In the genomic region with DNA sequence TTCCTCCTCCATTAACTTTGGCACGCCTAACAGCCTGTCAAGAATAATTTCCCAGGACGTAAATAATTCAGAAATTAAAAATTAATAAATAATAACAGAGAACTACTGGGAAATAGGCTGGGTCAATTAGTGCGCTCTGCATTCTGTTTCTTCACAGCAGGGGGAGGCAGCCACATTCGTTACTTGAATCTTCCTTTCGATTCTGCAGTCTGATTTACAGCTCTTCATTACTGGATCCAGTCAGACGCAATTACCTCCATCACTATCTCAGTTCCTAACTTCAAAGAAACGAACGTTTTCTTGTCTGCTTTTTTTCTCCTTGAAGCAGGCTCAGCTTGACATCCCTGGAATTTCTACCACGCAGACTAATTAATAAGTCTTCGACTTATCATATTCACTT, we compare ENCODE assay signal across 11 cellular contexts. TPM values are rescaled to one million over a fixed set of nuclear protein-coding genes. Genes with fewer than 3 reads are reported as not detected.
DNase-seq lines count a peak whose midpoint lies in the region; ATAC-seq, FAIRE-seq and TF ChIP-seq lines count a peak whose summit lies in the region.
"Had no signal": no experiment of that assay in that cellular context is flagged by ENCODE, and none has a peak within 500 bp of the region (broad histone marks: within the 10 kb centered on the region; RNA-seq: fewer than 3 reads in every experiment).

No MANE protein-coding gene starts in this region.

- no peaks in the 10 kb centered on the region for H3K9me1 ChIP-seq in keratinocyte (ENCODE audit: control insufficient read depth, extremely low read depth, insufficient read depth, low read length)

- TF ChIP-seq CTCF in astrocyte of the cerebellum (IDR thresholded peaks at IDR 0.05; ENCODE audit: low read depth, low read length, missing control alignments) = peak; percentile 18
- TF ChIP-seq CTCF in keratinocyte (optimal IDR thresholded peaks at IDR 0.05 in 1 of 3, IDR thresholded peaks at IDR 0.05 in 1 of 3, conservative IDR thresholded peaks at IDR 0.05 in 1 of 3; ENCODE audit: extremely low read depth in 1 of 3, insufficient read depth in 2 of 3, low read length in 3 of 3) = peak in 1 of 3 experiments; percentile 25
- no peak for TF ChIP-seq CTCF in gastrocnemius medialis (IDR thresholded peaks at IDR 0.05 in 4 of 5, conservative IDR thresholded peaks at IDR 0.05 in 1 of 5)

- H3K36me3 ChIP-seq in keratinocyte (ENCODE audit: control insufficient read depth in 2 of 2, extremely low read depth in 1 of 2, insufficient read depth in 2 of 2, low read length in 2 of 2) (no peaks in the 10 kb centered on the region), small intestine (ENCODE audit: control insufficient read depth in 2 of 2, insufficient read depth in 2 of 2, low read length in 2 of 2) (no peaks in the 10 kb centered on the region), gastrocnemius medialis (no peaks in the 10 kb centered on the region)

- intact Hi-C loops in gastrocnemius medialis (cut with DNase I; ENCODE audit: low total_unique reads) = no loop called here

- peak overlapping the region; percentile 11 for H2AFZ ChIP-seq in keratinocyte (ENCODE audit: control insufficient read depth, low read length)

- peak; percentile 4 for DNase-seq in NCI-H748 (lab: John Stamatoyannopoulos, UW; ENCODE audit: unreplicated experiment)
- DNase-seq in NCI-H748 treated with DMSO at 0.1 percent for 48 hours (lab: John Stamatoyannopoulos, UW) = no peak
- DNase-seq in astrocyte of the cerebellum (ENCODE audit: low read depth) = peak; percentile 6
- DNase-seq in keratinocyte (ENCODE audit: low read depth, low spot score) = no peak
- DNase-seq in small intestine = peak; percentile 19
- DNase-seq in gastrocnemius medialis = no peak
- no peak for DNase-seq in NCI-H82 (lab: John Stamatoyannopoulos, UW)
- DNase-seq: GF-D8, NCI-H2081 had no signal

- no peak for ATAC-seq in HG03025 (IDR thresholded peaks at IDR 0.05; ENCODE audit: low FRiP score, unreplicated experiment)
- ATAC-seq in gastrocnemius medialis = no peak
- ATAC-seq: A549 had no signal

- peak overlapping the region; percentile 50 for H3K4me2 ChIP-seq in keratinocyte (ENCODE audit: control insufficient read depth, extremely low read depth, insufficient read depth, low read depth, low read length)
- H3K4me2 ChIP-seq: A549 had no signal

- dilution Hi-C loops in keratinocyte (cut with MboI; ENCODE audit: extremely low pct_ligation_motif_present, low sequenced_read_pairs) = no loop called here

- no peaks in the 10 kb centered on the region for H3K79me2 ChIP-seq in keratinocyte (ENCODE audit: control insufficient read depth, insufficient read depth, low read length)

- H3K9me3 ChIP-seq in keratinocyte (ENCODE audit: control insufficient read depth, low read depth, low read length) = no peaks in the 10 kb centered on the region
- no peaks in the 10 kb centered on the region for H3K9me3 ChIP-seq in small intestine (ENCODE audit: control insufficient read depth, low read depth)
- H3K9me3 ChIP-seq in gastrocnemius medialis = no peaks in the 10 kb centered on the region

- FAIRE-seq in keratinocyte (lab: Jason Lieb, UNC) (no peak), small intestine (lab: Jason Lieb, UNC) (no peak)
- FAIRE-seq: A549 had no signal

- in situ Hi-C loops in astrocyte of the cerebellum (cut with HindIII; ENCODE audit: low sequenced_read_pairs) = no loop called here
- in situ Hi-C loops in gastrocnemius medialis (cut with MboI; ENCODE audit: low sequenced_read_pairs in 4 of 4) = loop anchor here in 1 of 4 donors (25.0 kb wide), 1 partner anchor 899 kb away; a partner anchor contains a TSS

- H3K4me3 ChIP-seq in astrocyte of the cerebellum (ENCODE audit: low read depth, low read length) = peak overlapping the region; percentile 13
- peak overlapping the region in 1 of 3 experiments; percentile 37 for H3K4me3 ChIP-seq in keratinocyte (ENCODE audit: control insufficient read depth in 2 of 3, extremely low read depth in 1 of 3, insufficient read depth in 2 of 3, low read depth in 1 of 3, low read length in 3 of 3)
- H3K4me3 ChIP-seq in small intestine (ENCODE audit: low read depth in 1 of 2, low read length in 2 of 2) = no peak overlapping the region
- H3K4me3 ChIP-seq in gastrocnemius medialis = no peak overlapping the region
- H3K4me3 ChIP-seq: A549 had no signal

- H3K9ac ChIP-seq in keratinocyte (ENCODE audit: control insufficient read depth, extremely low read depth, insufficient read depth, low read length) = no peak overlapping the region

- H3K27ac ChIP-seq in keratinocyte (ENCODE audit: control insufficient read depth, insufficient read depth, low read length) (no peak overlapping the region), small intestine (ENCODE audit: low read depth in 1 of 2, low read length in 1 of 2) (no peak overlapping the region), gastrocnemius medialis (no peak overlapping the region)
- H3K27ac ChIP-seq: A549 had no signal

- TF ChIP-seq POLR2A in gastrocnemius medialis (IDR thresholded peaks at IDR 0.05) = no peak

- H3K4me1 ChIP-seq in keratinocyte (ENCODE audit: control insufficient read depth, extremely low read depth, insufficient read depth, low read length) = no peaks in the 10 kb centered on the region
- H3K4me1 ChIP-seq in small intestine (ENCODE audit: control insufficient read depth in 2 of 2, insufficient read depth in 1 of 2, low read depth in 1 of 2, low read length in 1 of 2) = no peaks in the 10 kb centered on the region
- no peaks in the 10 kb centered on the region for H3K4me1 ChIP-seq in gastrocnemius medialis
- H3K4me1 ChIP-seq: A549 had no signal

- WGBS in small intestine, 3 donors = 39 to 48% (median 43%) methylated on average over 10 of the region's 10 CpGs

- no peaks in the 10 kb centered on the region for H4K20me1 ChIP-seq in keratinocyte (ENCODE audit: control insufficient read depth, extremely low read depth, insufficient read depth, low read length)

- no peaks in the 10 kb centered on the region for H3K27me3 ChIP-seq in keratinocyte (ENCODE audit: control insufficient read depth, extremely low read depth, insufficient read depth, low read length)
- no peaks in the 10 kb centered on the region for H3K27me3 ChIP-seq in small intestine (ENCODE audit: control insufficient read depth in 2 of 2, insufficient read depth in 2 of 2, low read length in 2 of 2)
- no peaks in the 10 kb centered on the region for H3K27me3 ChIP-seq in gastrocnemius medialis

RNA-seq across cellular contexts. Expression of a gene that starts 9.0 kb away (rescaled TPM):
- 1,911 to 3,183 TPM (median 3,164 TPM) in 3 replicates for polyA plus RNA-seq in keratinocyte
- polyA plus RNA-seq in keratinocyte (2011; ENCODE audit: low read depth) = 1,697 TPM
- 2,459 and 3,298 TPM in 2 replicates for polyA plus RNA-seq in keratinocyte (2011; cell fraction: cytosol; rRNA removed)
- 513 and 676 TPM in 2 replicates for polyA plus RNA-seq in keratinocyte (2011; cell fraction: nucleus; rRNA removed)
- 2,293 and 3,522 TPM in 2 replicates for polyA plus RNA-seq in keratinocyte (2012; ENCODE audit: low replicate concordance)
- polyA minus RNA-seq in keratinocyte = 162 to 467 TPM (median 393 TPM) in 3 replicates
- 235 TPM for polyA minus RNA-seq in keratinocyte (2011; cell fraction: cytosol; rRNA and poly(A)+ RNA removed)
- polyA minus RNA-seq in keratinocyte (2011; cell fraction: nucleus; rRNA and poly(A)+ RNA removed) = 53.3 and 81.4 TPM in 2 replicates
- polyA plus RNA-seq in small intestine = 1,000 to 10,000 TPM; 3,644 to 5,968 (median 5,930) TPM
- 100 to 1,000 TPM; 419 to 608 (median 540) TPM for total RNA-seq in gastrocnemius medialis

RNA-seq across cellular contexts. Expression of a gene that starts 39.0 kb away (rescaled TPM):
- polyA plus RNA-seq in keratinocyte (92.9 to 147 TPM (median 109 TPM) in 3 replicates), small intestine (100 to 1,000 TPM in 2 of 3 donors, 10 to 100 TPM in 1; 92.4 to 228 (median 117) TPM)
- polyA plus RNA-seq in keratinocyte (2011; ENCODE audit: low read depth) = 90.6 TPM
- polyA plus RNA-seq in keratinocyte (2011; cell fraction: cytosol; rRNA removed) = 89.6 and 145 TPM in 2 replicates
- 72.1 and 81.9 TPM in 2 replicates for polyA plus RNA-seq in keratinocyte (2011; cell fraction: nucleus; rRNA removed)
- polyA plus RNA-seq in keratinocyte (2012; ENCODE audit: low replicate concordance) = 77.2 and 115 TPM in 2 replicates
- 32.5 to 72.3 TPM (median 64.3 TPM) in 3 replicates for polyA minus RNA-seq in keratinocyte
- polyA minus RNA-seq in keratinocyte (2011; cell fraction: cytosol; rRNA and poly(A)+ RNA removed) = 47.8 TPM
- polyA minus RNA-seq in keratinocyte (2011; cell fraction: nucleus; rRNA and poly(A)+ RNA removed) = 20.0 and 36.5 TPM in 2 replicates
- 10 to 100 TPM; 15.5 to 25.0 (median 23.2) TPM for total RNA-seq in gastrocnemius medialis

Comparison
In these comparisons a context has a peak if more than half of its experiments do, and no peak if none do; other contexts are left out.
1. DNase-seq: peak in NCI-H748 (single experiment), astrocyte of the cerebellum (single experiment) and small intestine (single experiment); none in NCI-H748 treated with DMSO at 0.1 percent for 48 hours (single experiment), keratinocyte (single experiment), gastrocnemius medialis (0 of 2) and NCI-H82 (single experiment).